Comparison of ENCODE assay signal across 20 cellular contexts in the genomic region with DNA sequence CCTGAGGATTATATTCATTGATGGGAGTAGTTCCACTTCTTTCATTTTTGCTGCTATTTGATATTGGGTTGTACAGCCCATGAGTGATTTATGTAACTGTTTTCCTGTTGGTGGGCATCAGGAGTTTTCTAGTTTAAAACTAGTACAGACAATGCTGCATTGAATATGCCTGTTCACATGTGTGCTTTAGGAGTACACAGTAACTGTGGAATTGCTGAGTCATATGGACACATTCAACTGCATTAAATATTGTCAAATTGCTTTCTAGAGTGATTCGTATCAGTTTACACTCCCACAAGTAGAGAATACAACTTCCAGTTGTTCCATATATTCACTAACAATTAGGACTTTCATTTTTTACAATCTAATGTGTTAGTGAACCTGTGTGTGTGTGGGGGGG. TPM values are rescaled to one million over a fixed set of nuclear protein-coding genes. Genes with fewer than 3 reads are reported as not detected.
DNase-seq lines count a peak whose midpoint lies in the region; ATAC-seq, FAIRE-seq and TF ChIP-seq lines count a peak whose summit lies in the region.
"Had no signal": no experiment of that assay in that cellular context is flagged by ENCODE, and none has a peak within 500 bp of the region (broad histone marks: within the 10 kb centered on the region; RNA-seq: fewer than 3 reads in every experiment).

No MANE protein-coding gene starts in this region.

- BruUV-seq in Panc1 (replicated peaks; lab: Mats Ljungman, UMichigan): no TSS peak

- peak; percentile 31 for DNase-seq in DMS 273 (lab: John Stamatoyannopoulos, UW; ENCODE audit: unreplicated experiment)
- no peak for DNase-seq in DMS 273 treated with DMSO at 0.1 percent for 48 hours (lab: John Stamatoyannopoulos, UW)
- no peak for DNase-seq in Panc1 (ENCODE audit: low read depth, low spot score)
- peak; percentile 63 for DNase-seq in epithelial cell of esophagus (ENCODE audit: low read depth)
- DNase-seq in osteoblast (ENCODE audit: insufficient read length, low spot score, missing footprints): no peak
- no peak for DNase-seq in activated CD4-positive, alpha-beta T cell treated with anti-CD3 and anti-CD28 coated beads for 36 hours
- no peak for DNase-seq in frontal cortex (ENCODE audit: low spot score in 2 of 2)
- no peak for DNase-seq in progenitor cell of endocrine pancreas (ENCODE audit: low spot score, unreplicated experiment)
- DNase-seq: activated CD4-positive, alpha-beta T cell treated with anti-CD3 and anti-CD28 coated beads for 48 hours; activated naive CD8-positive, alpha-beta T cell treated with anti-CD3 and anti-CD28 coated beads for 36 hours; left ventricle myocardium superior; naive thymus-derived CD8-positive, alpha-beta T cell; NCI-H146; NCI-H526 treated with DMSO at 0.1 percent for 48 hours; retina; stimulated activated CD4-positive, alpha-beta T cell treated with anti-CD3 and anti-CD28 coated beads, Interleukin-2, amount 100 ng/mL, for 24 hours; stimulated activated CD8-positive, alpha-beta memory T cell treated with anti-CD3 and anti-CD28 coated beads, Interleukin-4, amount 100 ng/mL, for 48 hours; T-helper 2 cell had no signal

- H3K9me3 Mint-ChIP-seq in activated CD4-positive, alpha-beta T cell treated with anti-CD3 and anti-CD28 coated beads for 36 hours (ENCODE audit: low read depth): no peaks in the 10 kb centered on the region
- H3K9me3 Mint-ChIP-seq in progenitor cell of endocrine pancreas (ENCODE audit: low read depth): peaks cover 13% of the 10 kb centered on the region

- H3K27me3 ChIP-seq in Panc1 (ENCODE audit: control insufficient read depth, insufficient read depth, low read length) (no peaks in the 10 kb centered on the region), osteoblast (ENCODE audit: insufficient read depth, low read length) (no peaks in the 10 kb centered on the region)
- H3K27me3 ChIP-seq: tibial nerve had no signal

- no peaks in the 10 kb centered on the region for H4K20me1 ChIP-seq in osteoblast (ENCODE audit: insufficient read depth, low read length)

- POLR2A ChIA-PET in Panc1 (lab: Charles Lee): no interaction called here
- POLR2A ChIA-PET in activated CD4-positive, alpha-beta T cell treated with anti-CD3 and anti-CD28 coated beads for 36 hours (lab: Charles Lee): no interaction called here

- TF ChIP-seq CTCF in Panc1 (IDR thresholded peaks at IDR 0.05) (no peak), epithelial cell of esophagus (IDR thresholded peaks at IDR 0.05; ENCODE audit: insufficient read depth, low read depth, low read length, missing control alignments) (no peak), osteoblast (IDR thresholded peaks at IDR 0.05; ENCODE audit: extremely low read depth, low read depth, low read length) (no peak), progenitor cell of endocrine pancreas (IDR thresholded peaks at IDR 0.05; ENCODE audit: unreplicated experiment) (no peak)

- peaks cover 19% of the 10 kb centered on the region for H3K27me3 Mint-ChIP-seq in activated CD4-positive, alpha-beta T cell treated with anti-CD3 and anti-CD28 coated beads for 36 hours
- no peaks in the 10 kb centered on the region for H3K27me3 Mint-ChIP-seq in progenitor cell of endocrine pancreas

- H3K36me3 Mint-ChIP-seq in activated CD4-positive, alpha-beta T cell treated with anti-CD3 and anti-CD28 coated beads for 36 hours (ENCODE audit: low read depth): no peaks in the 10 kb centered on the region
- peaks cover 9% of the 10 kb centered on the region for H3K36me3 Mint-ChIP-seq in progenitor cell of endocrine pancreas (ENCODE audit: insufficient read depth)
- H3K36me3 Mint-ChIP-seq: activated naive CD8-positive, alpha-beta T cell treated with anti-CD3 and anti-CD28 coated beads for 36 hours had no signal

- no peak overlapping the region for H3K4me3 ChIP-seq in Panc1 (ENCODE audit: low read depth in 2 of 2, low read length in 2 of 2)
- H3K4me3 ChIP-seq in epithelial cell of esophagus (ENCODE audit: low read length): no peak overlapping the region
- no peak overlapping the region for H3K4me3 ChIP-seq in osteoblast (ENCODE audit: insufficient read depth, low read length)
- H3K4me3 ChIP-seq: tibial nerve had no signal

- intact Hi-C loops in Panc1 (cut with micrococcal nuclease; ENCODE audit: unreplicated experiment): no loop called here
- intact Hi-C loops in activated CD4-positive, alpha-beta T cell treated with anti-CD3 and anti-CD28 coated beads for 36 hours (cut with DNase I, micrococcal nuclease): no loop called here

- H3K4me3 Mint-ChIP-seq in activated CD4-positive, alpha-beta T cell treated with anti-CD3 and anti-CD28 coated beads for 36 hours: no peak overlapping the region
- no peak overlapping the region for H3K4me3 Mint-ChIP-seq in progenitor cell of endocrine pancreas (ENCODE audit: low read depth)
- H3K4me3 Mint-ChIP-seq: activated naive CD8-positive, alpha-beta T cell treated with anti-CD3 and anti-CD28 coated beads for 36 hours; naive thymus-derived CD8-positive, alpha-beta T cell had no signal

- in situ Hi-C loops in Panc1 (cut with HindIII; ENCODE audit: low pct_unique_long_range_greater_than_20kb, low sequenced_read_pairs): no loop called here

- H3K36me3 ChIP-seq in Panc1 (ENCODE audit: control insufficient read depth, insufficient read depth, low read length): no peaks in the 10 kb centered on the region
- no peaks in the 10 kb centered on the region for H3K36me3 ChIP-seq in osteoblast (ENCODE audit: insufficient read depth, low read length)

- no peaks in the 10 kb centered on the region for H3K4me1 Mint-ChIP-seq in activated CD4-positive, alpha-beta T cell treated with anti-CD3 and anti-CD28 coated beads for 36 hours
- H3K4me1 Mint-ChIP-seq in progenitor cell of endocrine pancreas (ENCODE audit: low read depth): no peaks in the 10 kb centered on the region
- H3K4me1 Mint-ChIP-seq: activated naive CD8-positive, alpha-beta T cell treated with anti-CD3 and anti-CD28 coated beads for 36 hours; naive thymus-derived CD8-positive, alpha-beta T cell had no signal

- no peak overlapping the region for H3K4me2 ChIP-seq in osteoblast (ENCODE audit: insufficient read depth, low read length)

- ATAC-seq in Panc1: peak; percentile 76
- ATAC-seq in activated CD4-positive, alpha-beta T cell treated with anti-CD3 and anti-CD28 coated beads for 36 hours: no peak
- ATAC-seq: left ventricle myocardium superior; naive thymus-derived CD8-positive, alpha-beta T cell had no signal

- no peak overlapping the region for H2AFZ ChIP-seq in osteoblast (ENCODE audit: low read length)

- H3K27ac ChIP-seq in Panc1 (ENCODE audit: low read length) (peak overlapping the region; percentile 67), osteoblast (ENCODE audit: low read depth, low read length) (peak overlapping the region; percentile 26)
- H3K27ac ChIP-seq: 22Rv1, tibial nerve had no signal

- CTCF ChIA-PET in Panc1 (lab: Charles Lee): interaction anchor here (0.6 kb wide), 1 partner anchor 73 kb away, joined by 9 read pairs; no protein-coding TSS in a partner anchor
- CTCF ChIA-PET in activated CD4-positive, alpha-beta T cell treated with anti-CD3 and anti-CD28 coated beads for 36 hours (lab: Charles Lee): no interaction called here

- H3K9me3 ChIP-seq in Panc1 (ENCODE audit: control insufficient read depth, insufficient read depth, low read depth, low read length): peaks cover 7% of the 10 kb centered on the region; the same call in 1 of the 2 replicates
- no peaks in the 10 kb centered on the region for H3K9me3 ChIP-seq in osteoblast (ENCODE audit: low read depth, low read length)

- no peak for FAIRE-seq in frontal cortex (lab: Jason Lieb, UNC)

- no peaks in the 10 kb centered on the region; the same call in 1 of the 2 replicates for H3K4me1 ChIP-seq in Panc1 (ENCODE audit: control insufficient read depth, insufficient read depth, low read length)
- H3K4me1 ChIP-seq in osteoblast (ENCODE audit: insufficient read depth, low read length): peaks cover 43% of the 10 kb centered on the region
- H3K4me1 ChIP-seq: tibial nerve had no signal

- no peak overlapping the region for H3K27ac Mint-ChIP-seq in activated CD4-positive, alpha-beta T cell treated with anti-CD3 and anti-CD28 coated beads for 36 hours
- H3K27ac Mint-ChIP-seq in progenitor cell of endocrine pancreas: no peak overlapping the region
- H3K27ac Mint-ChIP-seq: activated naive CD8-positive, alpha-beta T cell treated with anti-CD3 and anti-CD28 coated beads for 36 hours; naive thymus-derived CD8-positive, alpha-beta T cell had no signal

- no peaks in the 10 kb centered on the region for H3K79me2 ChIP-seq in osteoblast (ENCODE audit: insufficient read depth, low read length)

RNA-seq across cellular contexts. Expression of a gene that starts 59.8 kb away (rescaled TPM):
- total RNA-seq in Panc1 (2021; ENCODE audit: unreplicated experiment) (65.4 TPM), osteoblast (15.6 TPM in 2 replicates), frontal cortex (1.6 TPM), progenitor cell of endocrine pancreas (6.7 and 6.8 TPM in 2 replicates)
- 51.1 TPM for polyA plus RNA-seq in Panc1 (2012; ENCODE audit: insufficient read length)
- total RNA-seq in activated CD4-positive, alpha-beta T cell treated with anti-CD3 and anti-CD28 coated beads for 36 hours: not detected
- total RNA-seq: activated naive CD8-positive, alpha-beta T cell treated with anti-CD3 and anti-CD28 coated beads for 36 hours; naive thymus-derived CD8-positive, alpha-beta T cell had no signal
- polyA plus RNA-seq: naive thymus-derived CD8-positive, alpha-beta T cell had no signal

Comparison
In these comparisons a context has a peak if more than half of its experiments do, and no peak if none do; other contexts are left out.
1. DNase-seq: peak in DMS 273 (single experiment) and epithelial cell of esophagus (single experiment); none in DMS 273 treated with DMSO at 0.1 percent for 48 hours (single experiment), Panc1 (single experiment), osteoblast (single experiment), activated CD4-positive, alpha-beta T cell treated with anti-CD3 and anti-CD28 coated beads for 36 hours (single experiment), frontal cortex (0 of 2) and progenitor cell of endocrine pancreas (single experiment).